13 cellular contexts compared by ENCODE assay signal in genomic region chr21:29148535-29148934, GRCh38.
DNase-seq lines count a peak whose midpoint lies in the region; ATAC-seq, FAIRE-seq and TF ChIP-seq lines count a peak whose summit lies in the region.
"Had no signal": no experiment of that assay in that cellular context is flagged by ENCODE, and none has a peak within 500 bp of the region (broad histone marks: within the 10 kb centered on the region; RNA-seq: fewer than 3 reads in every experiment).

No MANE protein-coding gene starts in this region.

- TF ChIP-seq CTCF in GM13977 (IDR thresholded peaks at IDR 0.05; ENCODE audit: extremely low read depth, insufficient read depth, missing control alignments): no peak

- peak; percentile 74 for FAIRE-seq in RCC 7860 (lab: Jason Lieb, UNC)

- in situ Hi-C loops in GM13977 (cut with MboI; ENCODE audit: low pct_unique_long_range_greater_than_20kb, low sequenced_read_pairs, unreplicated experiment): no loop called here

- ATAC-seq in GM21423 (IDR thresholded peaks at IDR 0.05; ENCODE audit: unreplicated experiment) (peak; percentile 65), GM21390 (IDR thresholded peaks at IDR 0.05; ENCODE audit: unreplicated experiment) (no peak), GM19351 (IDR thresholded peaks at IDR 0.05; ENCODE audit: unreplicated experiment) (no peak)
- ATAC-seq: HCT116, left ventricle myocardium superior had no signal

- DNase-seq in AML-193 (lab: John Stamatoyannopoulos, UW): peak; percentile 66 to 73
- no peak for DNase-seq in RCC 7860 (ENCODE audit: low spot score)
- DNase-seq in iris pigment epithelial cell (ENCODE audit: low read depth): peak; percentile 55
- no peak for DNase-seq in NCI-H2196 (lab: John Stamatoyannopoulos, UW; ENCODE audit: unreplicated experiment)
- DNase-seq in GM13977 (ENCODE audit: low spot score): no peak
- DNase-seq: activated CD8-positive, alpha-beta memory T cell treated with anti-CD3 and anti-CD28 coated beads for 24 hours; left ventricle myocardium superior; NCI-H2081; SIG-M5 had no signal

Comparison
In these comparisons a context has a peak if more than half of its experiments do, and no peak if none do; other contexts are left out.
1. DNase-seq: peak in AML-193 (2 of 2) and iris pigment epithelial cell (single experiment); none in RCC 7860 (single experiment), NCI-H2196 (single experiment) and GM13977 (single experiment).